2 cellular contexts compared by ENCODE assay signal in genomic region chr10:61765176-61766087, GRCh38.
TF ChIP-seq lines count a peak whose summit lies in the region.

No MANE protein-coding gene starts in this region.

TF ChIP-seq in SK-N-SH treated with all-trans-retinoic acid at 6 μM for 48 hours, 23 proteins besides CTCF, POLR2A, EP300 and RAD21 (continued from another document):
- peak; percentile 86 for TF ChIP-seq TSHZ2 (CRISPR knock-in tag; IDR thresholded peaks at IDR 0.05)
- no peak for TF ChIP-seq GLIS3 (CRISPR knock-in tag; IDR thresholded peaks at IDR 0.05)

TF ChIP-seq in K562, 482 proteins besides CTCF, POLR2A, EP300 and RAD21 (continued from another document and continues in another):
- no peak; the same call in 1 of the 2 replicates for TF ChIP-seq ZBTB34 (CRISPR knock-in tag; IDR thresholded peaks at IDR 0.05)
- no peak for TF ChIP-seq REST (CRISPR knock-in tag; IDR thresholded peaks at IDR 0.05; ENCODE audit: low read depth)
- TF ChIP-seq ZBED1 (IDR thresholded peaks at IDR 0.05) = peak; percentile 98
- TF ChIP-seq YY1 (IDR thresholded peaks at IDR 0.05; ENCODE audit: borderline replicate concordance in 1 of 3, control insufficient read depth in 1 of 3, extremely low read depth in 1 of 3, insufficient read depth in 3 of 3, insufficient read length in 1 of 3, insufficient replicate concordance in 2 of 3, low read depth in 1 of 3, low read length in 2 of 3) = peak in 1 of 3 experiments; percentile 69
- TF ChIP-seq KDM5B (IDR thresholded peaks at IDR 0.05; ENCODE audit: insufficient replicate concordance, low read depth, low read length) = peak; percentile 46
- peak; percentile 66 for TF ChIP-seq POLR2B (IDR thresholded peaks at IDR 0.05; ENCODE audit: low read depth, partially characterized antibody)
- TF ChIP-seq ZKSCAN3 (CRISPR knock-in tag; IDR thresholded peaks at IDR 0.05) = no peak
- TF ChIP-seq SIX5 (IDR thresholded peaks at IDR 0.05; ENCODE audit: borderline replicate concordance in 1 of 2, insufficient read depth in 1 of 2, low read depth in 1 of 2, low read length in 2 of 2) = no peak; a peak in 1 of 4 replicates
- no peak for TF ChIP-seq PRMT5 (CRISPR knock-in tag; IDR thresholded peaks at IDR 0.05)
- peak; percentile 97 for TF ChIP-seq THRB (CRISPR knock-in tag; conservative IDR thresholded peaks at IDR 0.05)
- TF ChIP-seq ZBTB2 (IDR thresholded peaks at IDR 0.05) = peak; percentile 92
- peak; percentile 55; the same call in 1 of the 2 replicates for TF ChIP-seq EGR1 (conservative IDR thresholded peaks at IDR 0.05)
- TF ChIP-seq ZNF57 (CRISPR knock-in tag; IDR thresholded peaks at IDR 0.05) = 0 out of 2 replicates have a peak, but pooled peaks have one; percentile 28
- peak; percentile 93 for TF ChIP-seq MYNN (IDR thresholded peaks at IDR 0.05)
- no peak for TF ChIP-seq MYNN (CRISPR knock-in tag; IDR thresholded peaks at IDR 0.05)
- no peak for TF ChIP-seq HDAC8 (tag; IDR thresholded peaks at IDR 0.05)
- TF ChIP-seq ILF3 (IDR thresholded peaks at IDR 0.05; ENCODE audit: borderline replicate concordance) = peak; percentile 93
- no peak for TF ChIP-seq HDGF (IDR thresholded peaks at IDR 0.05)
- peak; percentile 100 for TF ChIP-seq ARID1B (IDR thresholded peaks at IDR 0.05)
- peak; percentile 34; the same call in 1 of the 2 replicates for TF ChIP-seq ILK (tag; IDR thresholded peaks at IDR 0.05; ENCODE audit: borderline replicate concordance, low read depth)
- TF ChIP-seq RFX5 (IDR thresholded peaks at IDR 0.05; ENCODE audit: low read depth, low read length) = peak; percentile 23; the same call in 1 of the 2 replicates
- TF ChIP-seq MITF (IDR thresholded peaks at IDR 0.05) = peak; percentile 95; the same call in 1 of the 2 replicates
- TF ChIP-seq NR3C1 (CRISPR knock-in tag; IDR thresholded peaks at IDR 0.05) = no peak
- no peak for TF ChIP-seq TCF7L2 (IDR thresholded peaks at IDR 0.05; ENCODE audit: low read depth, low read length)
- peak; percentile 100 for TF ChIP-seq TRIM24 (IDR thresholded peaks at IDR 0.05)
- peak; percentile 89 for TF ChIP-seq SP1 (CRISPR knock-in tag; IDR thresholded peaks at IDR 0.05)
- no peak for TF ChIP-seq RBM15 (IDR thresholded peaks at IDR 0.05; ENCODE audit: insufficient read depth, low read length)
- peak; percentile 85 to 95 for TF ChIP-seq MNT (conservative IDR thresholded peaks at IDR 0.05)
- peak in 1 of 2 experiments; percentile 99; a peak in 2 of 4 replicates for TF ChIP-seq ZNF639 (CRISPR knock-in tag; conservative IDR thresholded peaks at IDR 0.05 in 1 of 2, IDR thresholded peaks at IDR 0.05 in 1 of 2)
- TF ChIP-seq OTX1 (CRISPR knock-in tag; IDR thresholded peaks at IDR 0.05) = peak; percentile 98
- peak; percentile 99 for TF ChIP-seq KDM1A (IDR thresholded peaks at IDR 0.05)
- TF ChIP-seq ZNF551 (CRISPR knock-in tag; IDR thresholded peaks at IDR 0.05) = no peak
- peak; percentile 82 for TF ChIP-seq ATF3 (IDR thresholded peaks at IDR 0.05)
- peak; percentile 92 for TF ChIP-seq ATF3 (CRISPR knock-in tag; conservative IDR thresholded peaks at IDR 0.05)
- TF ChIP-seq RBBP5 (IDR thresholded peaks at IDR 0.05; ENCODE audit: borderline replicate concordance, insufficient read depth, low read length, poor library complexity, severe bottlenecking) = peak; percentile 60
- TF ChIP-seq ZBTB11 (CRISPR knock-in tag; IDR thresholded peaks at IDR 0.05) = peak in 1 of 3 experiments; percentile 93; a peak in 2 of 6 replicates
- no peak for TF ChIP-seq SIRT6 (IDR thresholded peaks at IDR 0.05; ENCODE audit: low read depth, low read length)
